Comparison of ENCODE assay signal across 19 cellular contexts in genomic region chrX:15606064-15606590, GRCh38. TPM values are rescaled to one million over a fixed set of nuclear protein-coding genes. Genes with fewer than 3 reads are reported as not detected.
"Had no signal": no experiment of that assay in that cellular context is flagged by ENCODE, and none has a peak within 500 bp of the region (broad histone marks: within the 10 kb centered on the region; RNA-seq: fewer than 3 reads in every experiment).

No MANE protein-coding gene starts in this region.

- H3K4me3 ChIP-seq: adrenal gland, esophagus squamous epithelium, pancreas, upper lobe of left lung had no signal

- H3K9me3 Mint-ChIP-seq: activated CD4-positive, alpha-beta memory T cell treated with anti-CD3 and anti-CD28 coated beads for 36 hours; activated naive CD4-positive, alpha-beta T cell treated with anti-CD3 and anti-CD28 coated beads, Interleukin-2, amount 50 U/mL, for 24 hours had no signal

- ATAC-seq: activated CD4-positive, alpha-beta T cell treated with anti-CD3 and anti-CD28 coated beads for 36 hours; activated CD8-positive, alpha-beta memory T cell treated with anti-CD3 and anti-CD28 coated beads, Interleukin-2, amount 10 ng/mL, durations not matched to agents 7 days and 5 days; left cardiac atrium; naive thymus-derived CD4-positive, alpha-beta T cell; stimulated activated naive CD8-positive, alpha-beta T cell treated with anti-CD3 and anti-CD28 coated beads, Interleukin-15, Interleukin-2, amounts not matched to agents 100 U/mL and 50 U/mL, for 24 hours had no signal

- H3K36me3 Mint-ChIP-seq: activated CD4-positive, alpha-beta memory T cell treated with anti-CD3 and anti-CD28 coated beads for 36 hours; activated CD8-positive, alpha-beta memory T cell treated with anti-CD3 and anti-CD28 coated beads, Interleukin-2, amount 10 ng/mL, durations not matched to agents 7 days and 5 days; activated naive CD4-positive, alpha-beta T cell treated with anti-CD3 and anti-CD28 coated beads, Interleukin-2, amount 50 U/mL, for 24 hours; naive thymus-derived CD4-positive, alpha-beta T cell had no signal

- H3K4me1 ChIP-seq: adrenal gland had no signal

- H3K9me3 ChIP-seq: adrenal gland, esophagus squamous epithelium, pancreas, upper lobe of left lung had no signal

- H3K27ac ChIP-seq: adrenal gland, upper lobe of left lung had no signal

- H3K27ac Mint-ChIP-seq: activated CD4-positive, alpha-beta memory T cell treated with anti-CD3 and anti-CD28 coated beads for 36 hours; activated CD4-positive, alpha-beta T cell treated with anti-CD3 and anti-CD28 coated beads for 36 hours; activated CD8-positive, alpha-beta memory T cell treated with anti-CD3 and anti-CD28 coated beads, Interleukin-2, amount 10 ng/mL, durations not matched to agents 7 days and 5 days; activated naive CD4-positive, alpha-beta T cell treated with anti-CD3 and anti-CD28 coated beads, Interleukin-2, amount 50 U/mL, for 24 hours; naive thymus-derived CD4-positive, alpha-beta T cell had no signal

- H3K36me3 ChIP-seq: adrenal gland, esophagus squamous epithelium, pancreas, upper lobe of left lung had no signal

- H3K4me1 Mint-ChIP-seq: activated CD4-positive, alpha-beta T cell treated with anti-CD3 and anti-CD28 coated beads for 36 hours; activated CD8-positive, alpha-beta memory T cell treated with anti-CD3 and anti-CD28 coated beads, Interleukin-2, amount 10 ng/mL, durations not matched to agents 7 days and 5 days; activated naive CD4-positive, alpha-beta T cell treated with anti-CD3 and anti-CD28 coated beads, Interleukin-2, amount 50 U/mL, for 24 hours; naive thymus-derived CD4-positive, alpha-beta T cell had no signal

- H3K4me3 Mint-ChIP-seq: activated CD4-positive, alpha-beta memory T cell treated with anti-CD3 and anti-CD28 coated beads for 36 hours; activated CD4-positive, alpha-beta T cell treated with anti-CD3 and anti-CD28 coated beads for 36 hours; activated CD8-positive, alpha-beta memory T cell treated with anti-CD3 and anti-CD28 coated beads, Interleukin-2, amount 10 ng/mL, durations not matched to agents 7 days and 5 days; activated naive CD4-positive, alpha-beta T cell treated with anti-CD3 and anti-CD28 coated beads, Interleukin-2, amount 50 U/mL, for 24 hours; naive thymus-derived CD4-positive, alpha-beta T cell had no signal

- DNase-seq: activated CD4-positive, alpha-beta memory T cell treated with anti-CD3 and anti-CD28 coated beads for 36 hours; activated CD4-positive, alpha-beta T cell treated with anti-CD3 and anti-CD28 coated beads for 36 hours; activated CD8-positive, alpha-beta memory T cell treated with anti-CD3 and anti-CD28 coated beads, Interleukin-2, amount 10 ng/mL, durations not matched to agents 7 days and 5 days; activated T-cell treated with anti-CD3 and anti-CD28 coated beads, Interleukin-2, amount 50 U/mL, for 1 hour; adrenal gland; esophagus squamous epithelium; left cardiac atrium; mammary epithelial cell; naive thymus-derived CD4-positive, alpha-beta T cell; pancreas; stimulated activated CD4-positive, alpha-beta T cell treated with anti-CD3 and anti-CD28 coated beads, Interleukin-15, amount 100 ng/mL, for 24 hours; stimulated activated CD4-positive, alpha-beta T cell treated with anti-CD3 and anti-CD28 coated beads, Interleukin-4, amount 100 ng/mL, for 24 hours; stimulated activated naive CD8-positive, alpha-beta T cell treated with anti-CD3 and anti-CD28 coated beads, Interleukin-15, Interleukin-2, amounts not matched to agents 100 U/mL and 50 U/mL, for 24 hours; T-helper 1 cell; T1000; upper lobe of left lung had no signal

- H3K27me3 ChIP-seq: esophagus squamous epithelium, upper lobe of left lung had no signal

- FAIRE-seq: pancreas had no signal

RNA-seq across cellular contexts. Expression of gene ACE2, which starts 5.4 kb away (rescaled TPM):
- total RNA-seq: activated CD4-positive, alpha-beta memory T cell treated with anti-CD3 and anti-CD28 coated beads for 36 hours; activated CD4-positive, alpha-beta T cell treated with anti-CD3 and anti-CD28 coated beads for 36 hours; activated CD8-positive, alpha-beta memory T cell treated with anti-CD3 and anti-CD28 coated beads, Interleukin-2, amount 10 ng/mL, durations not matched to agents 7 days and 5 days; fibroblast of villous mesenchyme; mononuclear cell; naive thymus-derived CD4-positive, alpha-beta T cell had no signal
- polyA plus RNA-seq: naive thymus-derived CD4-positive, alpha-beta T cell had no signal
